Comparison of ENCODE assay signal across 9 cellular contexts in genomic region chrX:97401154-97401553, GRCh38.
DNase-seq lines count a peak whose midpoint lies in the region; ATAC-seq and TF ChIP-seq lines count a peak whose summit lies in the region.
"Had no signal": no experiment of that assay in that cellular context is flagged by ENCODE, and none has a peak within 500 bp of the region (broad histone marks: within the 10 kb centered on the region; RNA-seq: fewer than 3 reads in every experiment).

No MANE protein-coding gene starts in this region.

- H3K9me3 Mint-ChIP-seq in stimulated activated naive CD8-positive, alpha-beta T cell treated with anti-CD3 and anti-CD28 coated beads, Interleukin-15, Interleukin-2, amounts not matched to agents 100 ng/mL and 50 ng/mL, for 24 hours: no peaks in the 10 kb centered on the region
- peaks cover 11% of the 10 kb centered on the region for H3K9me3 Mint-ChIP-seq in type B pancreatic cell

- DNase-seq in stimulated activated naive CD8-positive, alpha-beta T cell treated with anti-CD3 and anti-CD28 coated beads, Interleukin-15, Interleukin-2, amounts not matched to agents 100 U/mL and 50 U/mL, for 24 hours: no peak
- DNase-seq in HK-2 (ENCODE audit: unreplicated experiment) (peak; percentile 4), type B pancreatic cell (ENCODE audit: extremely low spot score, unreplicated experiment) (no peak), HPDE6-E6E7 (ENCODE audit: extremely low spot score) (no peak), activated gamma-delta T cell treated with Interleukin-2 at 50 U/mL for 16 hours (no peak), ecto neural progenitor cell (ENCODE audit: low spot score) (no peak)
- DNase-seq: NCI-H69 had no signal

- peaks cover 50% of the 10 kb centered on the region for H3K4me1 Mint-ChIP-seq in stimulated activated naive CD8-positive, alpha-beta T cell treated with anti-CD3 and anti-CD28 coated beads, Interleukin-15, Interleukin-2, amounts not matched to agents 100 ng/mL and 50 ng/mL, for 24 hours (ENCODE audit: low read depth)
- peaks cover 23% of the 10 kb centered on the region for H3K4me1 Mint-ChIP-seq in type B pancreatic cell (ENCODE audit: unreplicated experiment)

- H3K36me3 Mint-ChIP-seq in stimulated activated naive CD8-positive, alpha-beta T cell treated with anti-CD3 and anti-CD28 coated beads, Interleukin-15, Interleukin-2, amounts not matched to agents 100 ng/mL and 50 ng/mL, for 24 hours (ENCODE audit: low read depth): peaks cover 3% of the 10 kb centered on the region
- H3K36me3 Mint-ChIP-seq in type B pancreatic cell: peaks cover under 1% of the 10 kb centered on the region

- H3K4me3 Mint-ChIP-seq in stimulated activated naive CD8-positive, alpha-beta T cell treated with anti-CD3 and anti-CD28 coated beads, Interleukin-15, Interleukin-2, amounts not matched to agents 100 ng/mL and 50 ng/mL, for 24 hours: no peak overlapping the region
- H3K4me3 Mint-ChIP-seq in type B pancreatic cell: no peak overlapping the region

- TF ChIP-seq CTCF in type B pancreatic cell (conservative IDR thresholded peaks at IDR 0.05): no peak

- ATAC-seq in stimulated activated naive CD8-positive, alpha-beta T cell treated with anti-CD3 and anti-CD28 coated beads, Interleukin-15, Interleukin-2, amounts not matched to agents 100 U/mL and 50 U/mL, for 24 hours: no peak
- peak; percentile 43 for ATAC-seq in HG02623 (IDR thresholded peaks at IDR 0.05; ENCODE audit: unreplicated experiment)

- H3K27ac Mint-ChIP-seq in stimulated activated naive CD8-positive, alpha-beta T cell treated with anti-CD3 and anti-CD28 coated beads, Interleukin-15, Interleukin-2, amounts not matched to agents 100 ng/mL and 50 ng/mL, for 24 hours: peak overlapping the region; percentile 12
- peak overlapping the region; percentile 38 for H3K27ac Mint-ChIP-seq in type B pancreatic cell

- H3K27me3 Mint-ChIP-seq in stimulated activated naive CD8-positive, alpha-beta T cell treated with anti-CD3 and anti-CD28 coated beads, Interleukin-15, Interleukin-2, amounts not matched to agents 100 ng/mL and 50 ng/mL, for 24 hours: no peaks in the 10 kb centered on the region
- no peaks in the 10 kb centered on the region for H3K27me3 Mint-ChIP-seq in type B pancreatic cell
